In genomic region chr12:57654042-57654441, GRCh38 we compare ENCODE assay signal across 25 cellular contexts. TPM values are rescaled to one million over a fixed set of nuclear protein-coding genes. Genes with fewer than 3 reads are reported as not detected.
"Had no signal": no experiment of that assay in that cellular context is flagged by ENCODE, and none has a peak within 500 bp of the region (broad histone marks: within the 10 kb centered on the region; RNA-seq: fewer than 3 reads in every experiment).

No MANE protein-coding gene starts in this region.

- H3K9me3 ChIP-seq: pancreas, psoas muscle, right lobe of liver, sigmoid colon, stomach, thoracic aorta, thyroid gland, tibial nerve, upper lobe of left lung, vagina had no signal

- ATAC-seq: naive thymus-derived CD8-positive, alpha-beta T cell; pancreas; psoas muscle; right cardiac atrium; right lobe of liver; stimulated activated effector memory CD8-positive, alpha-beta T cell treated with anti-CD3 and anti-CD28 coated beads, Interleukin-12 subunit alpha, Interleukin-12 subunit beta, amount 100 ng/mL, for 72 hours; stimulated activated naive B cell treated with anti-CD40 and anti-IgM and Interleukin-4, amounts not matched to agents 10 μg/mL and 1 μg/mL and 100 μg/mL, for 72 hours had no signal

- H3K36me3 Mint-ChIP-seq: neural progenitor cell; stimulated activated effector memory CD8-positive, alpha-beta T cell treated with anti-CD3 and anti-CD28 coated beads, Interleukin-12 subunit alpha, Interleukin-12 subunit beta, amount 100 ng/mL, for 72 hours; stimulated activated naive B cell treated with anti-CD40 and anti-IgM and Interleukin-4, amounts not matched to agents 10 μg/mL and 1 μg/mL and 100 μg/mL, for 72 hours had no signal

- H3K27me3 ChIP-seq: neural progenitor cell, pancreas, right lobe of liver, sigmoid colon, stomach, thyroid gland, tibial nerve, upper lobe of left lung, vagina had no signal

- H3K4me3 Mint-ChIP-seq: naive thymus-derived CD8-positive, alpha-beta T cell; nephron; neural progenitor cell; stimulated activated effector memory CD8-positive, alpha-beta T cell treated with anti-CD3 and anti-CD28 coated beads, Interleukin-12 subunit alpha, Interleukin-12 subunit beta, amount 100 ng/mL, for 72 hours; stimulated activated naive B cell treated with anti-CD40 and anti-IgM and Interleukin-4, amounts not matched to agents 10 μg/mL and 1 μg/mL and 100 μg/mL, for 72 hours; stimulated activated naive CD8-positive, alpha-beta T cell treated with anti-CD3 and anti-CD28 coated beads, Interleukin-15, Interleukin-2, amounts not matched to agents 100 ng/mL and 50 ng/mL, for 24 hours had no signal

- H3K4me3 ChIP-seq: neural progenitor cell, pancreas, psoas muscle, right lobe of liver, sigmoid colon, stomach, thoracic aorta, thyroid gland, tibial nerve, upper lobe of left lung, vagina had no signal

- H3K36me3 ChIP-seq: neural progenitor cell, pancreas, right lobe of liver, sigmoid colon, stomach, thoracic aorta, thyroid gland, tibial nerve, upper lobe of left lung, vagina had no signal

- H3K4me1 ChIP-seq: neural progenitor cell, psoas muscle, sigmoid colon, stomach, vagina had no signal

- H2AFZ ChIP-seq: neural progenitor cell had no signal

- H3K27ac ChIP-seq: neural progenitor cell, pancreas, psoas muscle, right lobe of liver, sigmoid colon, stomach, thoracic aorta, thyroid gland, tibial nerve, upper lobe of left lung, vagina had no signal

- H3K4me2 ChIP-seq: neural progenitor cell had no signal

- DNase-seq: naive thymus-derived CD8-positive, alpha-beta T cell; pancreas; psoas muscle; right cardiac atrium; right lobe of liver; sigmoid colon; small intestine; stimulated activated CD4-positive, alpha-beta T cell treated with anti-CD3 and anti-CD28 coated beads, Interleukin-15, amount 100 ng/mL, for 24 hours; stimulated activated CD4-positive, alpha-beta T cell treated with anti-CD3 and anti-CD28 coated beads, Interleukin-2, amount 100 ng/mL, for 24 hours; stimulated activated CD4-positive, alpha-beta T cell treated with anti-CD3 and anti-CD28 coated beads, Interleukin-2, amount 100 ng/mL, for 48 hours; stimulated activated CD4-positive, alpha-beta T cell treated with anti-CD3 and anti-CD28 coated beads, Interleukin-4, amount 100 ng/mL, for 24 hours; stimulated activated naive B cell treated with anti-CD40 and anti-IgM and Interleukin-4, amounts not matched to agents 10 μg/mL and 1 μg/mL and 100 μg/mL, for 72 hours; stimulated activated naive CD4-positive, alpha-beta T cell treated with Interleukin-2 at 50 U/mL for 16 hours; stomach; thyroid gland; trophoblast cell; upper lobe of left lung had no signal

- H3K9me3 Mint-ChIP-seq: stimulated activated effector memory CD8-positive, alpha-beta T cell treated with anti-CD3 and anti-CD28 coated beads, Interleukin-12 subunit alpha, Interleukin-12 subunit beta, amount 100 ng/mL, for 72 hours; stimulated activated naive B cell treated with anti-CD40 and anti-IgM and Interleukin-4, amounts not matched to agents 10 μg/mL and 1 μg/mL and 100 μg/mL, for 72 hours had no signal

- FAIRE-seq: pancreas, small intestine, urothelium cell line had no signal

- H3K4me1 Mint-ChIP-seq: naive thymus-derived CD8-positive, alpha-beta T cell; nephron; neural progenitor cell; stimulated activated effector memory CD8-positive, alpha-beta T cell treated with anti-CD3 and anti-CD28 coated beads, Interleukin-12 subunit alpha, Interleukin-12 subunit beta, amount 100 ng/mL, for 72 hours; stimulated activated naive B cell treated with anti-CD40 and anti-IgM and Interleukin-4, amounts not matched to agents 10 μg/mL and 1 μg/mL and 100 μg/mL, for 72 hours had no signal

- H3K27ac Mint-ChIP-seq: naive thymus-derived CD8-positive, alpha-beta T cell; nephron; neural progenitor cell; stimulated activated effector memory CD8-positive, alpha-beta T cell treated with anti-CD3 and anti-CD28 coated beads, Interleukin-12 subunit alpha, Interleukin-12 subunit beta, amount 100 ng/mL, for 72 hours; stimulated activated naive B cell treated with anti-CD40 and anti-IgM and Interleukin-4, amounts not matched to agents 10 μg/mL and 1 μg/mL and 100 μg/mL, for 72 hours; stimulated activated naive CD8-positive, alpha-beta T cell treated with anti-CD3 and anti-CD28 coated beads, Interleukin-15, Interleukin-2, amounts not matched to agents 100 ng/mL and 50 ng/mL, for 24 hours had no signal

- H3K9ac ChIP-seq: neural progenitor cell had no signal

RNA-seq across cellular contexts. Expression of gene B4GALNT1, which starts 21.0 kb away (rescaled TPM):
- polyA plus RNA-seq: naive thymus-derived CD8-positive, alpha-beta T cell had no signal

RNA-seq across cellular contexts. Expression of gene ARHGEF25, which starts 42.8 kb away (rescaled TPM):
- polyA plus RNA-seq: naive thymus-derived CD8-positive, alpha-beta T cell had no signal
